Comparison of ENCODE assay signal across 22 cellular contexts in genomic region chr18:3599235-3599634, GRCh38.
DNase-seq lines count a peak whose midpoint lies in the region; ATAC-seq and TF ChIP-seq lines count a peak whose summit lies in the region.
"Had no signal": no experiment of that assay in that cellular context is flagged by ENCODE, and none has a peak within 500 bp of the region (broad histone marks: within the 10 kb centered on the region; RNA-seq: fewer than 3 reads in every experiment).

No MANE protein-coding gene starts in this region.

- H3K36me3 Mint-ChIP-seq in MCF 10A (ENCODE audit: insufficient read depth, unreplicated experiment) (peaks cover 4% of the 10 kb centered on the region), neural progenitor cell (peaks cover 4% of the 10 kb centered on the region)
- peaks cover 24% of the 10 kb centered on the region for H3K36me3 Mint-ChIP-seq in activated T-helper 2 cell treated with anti-CD3 and anti-CD28 coated beads, Interferon-gamma antibody, Interleukin-2, Interleukin-4, amounts not matched to agents 10 μg/mL and 5 μg/mL and 100 μg/mL, durations not matched to agents 14 hours and 24 hours and 36 hours (ENCODE audit: low read depth)

- H3K4me3 Mint-ChIP-seq in MCF 10A (ENCODE audit: unreplicated experiment) (no peak overlapping the region), neural progenitor cell (peak overlapping the region; percentile 71)
- no peak overlapping the region for H3K4me3 Mint-ChIP-seq in activated T-helper 2 cell treated with anti-CD3 and anti-CD28 coated beads, Interferon-gamma antibody, Interleukin-2, Interleukin-4, amounts not matched to agents 10 μg/mL and 5 μg/mL and 100 μg/mL, durations not matched to agents 14 hours and 24 hours and 36 hours (ENCODE audit: low read depth)
- H3K4me3 Mint-ChIP-seq: nephron progenitor cell had no signal

- no peak for ATAC-seq in HCT116
- ATAC-seq in HG02678 (IDR thresholded peaks at IDR 0.05; ENCODE audit: unreplicated experiment), result no peak
- ATAC-seq in HG02973 (IDR thresholded peaks at IDR 0.05; ENCODE audit: unreplicated experiment), result no peak
- ATAC-seq: GM12878 had no signal

- H3K4me1 ChIP-seq in breast epithelium (peaks cover 2 to 28% of the 10 kb centered on the region in 2 donors), HCT116 (ENCODE audit: control insufficient read depth in 1 of 2, insufficient read depth in 2 of 2, low read length in 2 of 2) (peaks cover 82 to 94% of the 10 kb centered on the region in 2 experiments), neural progenitor cell (peaks cover 46% of the 10 kb centered on the region)

- no peak overlapping the region for H3K4me3 ChIP-seq in breast epithelium
- no peak overlapping the region for H3K4me3 ChIP-seq in HCT116 (replicated peaks in 1 of 2; ENCODE audit: low read depth in 1 of 2, low read length in 2 of 2)
- H3K4me3 ChIP-seq in neural progenitor cell, result no peak overlapping the region
- H3K4me3 ChIP-seq: GM12878, transverse colon had no signal

- in situ Hi-C loops in GM13976 (cut with MboI; ENCODE audit: low sequenced_read_pairs, unreplicated experiment), result loop anchor here (10.0 to 25.0 kb wide), 3 partner anchors 144 to 612 kb away; partner anchors contain the start of gene TGIF1

- H3K36me3 ChIP-seq in breast epithelium (no peaks in the 10 kb centered on the region), HCT116 (ENCODE audit: control insufficient read depth in 1 of 2, insufficient read depth in 2 of 2, low read length in 2 of 2) (peaks cover 0 to 14% of the 10 kb centered on the region in 2 experiments; a peak in 1 of 4 replicates), neural progenitor cell (no peaks in the 10 kb centered on the region)
- H3K36me3 ChIP-seq: transverse colon had no signal

- H3K27me3 ChIP-seq in breast epithelium (no peaks in the 10 kb centered on the region), HCT116 (ENCODE audit: insufficient read depth, low read length) (no peaks in the 10 kb centered on the region), neural progenitor cell (no peaks in the 10 kb centered on the region)
- H3K27me3 ChIP-seq: transverse colon had no signal

- TF ChIP-seq POLR2A in breast epithelium (IDR thresholded peaks at IDR 0.05), result no peak
- TF ChIP-seq POLR2A in HCT116 (IDR thresholded peaks at IDR 0.05; ENCODE audit: borderline replicate concordance, extremely low read depth, insufficient read depth, insufficient read length), result no peak

- CTCF ChIA-PET in MCF 10A (lab: Yijun Ruan, JAX), result interaction anchor here (0.6 to 1.2 kb wide), 4 partner anchors 14 to 302 kb away, joined by 3 to 4 read pairs (median 4); no protein-coding TSS in a partner anchor
- CTCF ChIA-PET in HCT116 (lab: Charles Lee), result no interaction called here

- BruUV-seq in MCF 10A (replicated peaks; lab: Mats Ljungman, UMichigan) (no TSS peak), HCT116 (replicated peaks; lab: Mats Ljungman, UMichigan) (no TSS peak)

- H3K9me2 ChIP-seq in HCT116 (ENCODE audit: insufficient read depth), result no peaks in the 10 kb centered on the region

- H3F3A ChIP-seq in neural progenitor cell (ENCODE audit: low read depth), result peaks cover 55% of the 10 kb centered on the region

- H3K9me3 Mint-ChIP-seq in MCF 10A (ENCODE audit: unreplicated experiment) (no peaks in the 10 kb centered on the region), neural progenitor cell (no peaks in the 10 kb centered on the region)
- no peaks in the 10 kb centered on the region for H3K9me3 Mint-ChIP-seq in activated T-helper 2 cell treated with anti-CD3 and anti-CD28 coated beads, Interferon-gamma antibody, Interleukin-2, Interleukin-4, amounts not matched to agents 10 μg/mL and 5 μg/mL and 100 μg/mL, durations not matched to agents 14 hours and 24 hours and 36 hours
- H3K9me3 Mint-ChIP-seq: CD8-positive, alpha-beta memory T cell; nephron progenitor cell had no signal

- H3K9me3 ChIP-seq in breast epithelium, result no peaks in the 10 kb centered on the region
- no peaks in the 10 kb centered on the region for H3K9me3 ChIP-seq in HCT116 (ENCODE audit: control insufficient read depth in 1 of 2, insufficient read depth in 1 of 2, low read depth in 1 of 2, low read length in 2 of 2)
- H3K9me3 ChIP-seq in neural progenitor cell (ENCODE audit: low read depth), result no peaks in the 10 kb centered on the region
- H3K9me3 ChIP-seq: transverse colon had no signal

- no peaks in the 10 kb centered on the region for H3K27me3 Mint-ChIP-seq in MCF 10A (ENCODE audit: insufficient read depth, unreplicated experiment)
- no peaks in the 10 kb centered on the region for H3K27me3 Mint-ChIP-seq in activated T-helper 2 cell treated with anti-CD3 and anti-CD28 coated beads, Interferon-gamma antibody, Interleukin-2, Interleukin-4, amounts not matched to agents 10 μg/mL and 5 μg/mL and 100 μg/mL, durations not matched to agents 14 hours and 24 hours and 36 hours (ENCODE audit: low read depth)
- peaks cover 2% of the 10 kb centered on the region for H3K27me3 Mint-ChIP-seq in neural progenitor cell (ENCODE audit: insufficient read depth, low read depth)
- H3K27me3 Mint-ChIP-seq: CD8-positive, alpha-beta memory T cell had no signal

- POLR2A ChIA-PET in MCF 10A (lab: Yijun Ruan, JAX) (interaction anchor here (0.8 to 5.6 kb wide), 5 partner anchors 9 to 253 kb away, joined by 3 to 242 read pairs (median 3); partner anchors contain the start of gene TGIF1), HCT116 (lab: Charles Lee) (interaction anchor here (1.4 to 7.8 kb wide), 2 partner anchors 54 to 66 kb away, joined by 3 to 68 read pairs; no protein-coding TSS in a partner anchor)

- intact Hi-C loops in breast epithelium (cut with DNase I; ENCODE audit: low total_unique reads), result loop anchor here (10.0 kb wide), 1 partner anchor 334 kb away; the partner anchor contains the start of gene MYL12B
- intact Hi-C loops in MCF 10A (cut with micrococcal nuclease), result loop anchor here (10.0 kb wide), 1 partner anchor 214 kb away; no protein-coding TSS in a partner anchor
- intact Hi-C loops in HCT116 (cut with micrococcal nuclease), result no loop called here
- intact Hi-C loops in activated T-helper 2 cell treated with anti-CD3 and anti-CD28 coated beads, Interferon-gamma antibody, Interleukin-2, Interleukin-4, amounts not matched to agents 10 μg/mL and 5 μg/mL and 100 μg/mL, durations not matched to agents 14 hours and 24 hours and 36 hours (cut with micrococcal nuclease), result loop anchor here (5.0 kb wide), 1 partner anchor 257 kb away; no protein-coding TSS in a partner anchor

- TF ChIP-seq CTCF in breast epithelium (IDR thresholded peaks at IDR 0.05), result no peak
- no peak for TF ChIP-seq CTCF in MCF 10A (IDR thresholded peaks at IDR 0.05; ENCODE audit: unreplicated experiment)
- no peak for TF ChIP-seq CTCF in HCT116 (IDR thresholded peaks at IDR 0.05 in 2 of 3, conservative IDR thresholded peaks at IDR 0.05 in 1 of 3; ENCODE audit: borderline replicate concordance in 1 of 3, insufficient read depth in 1 of 3, low read depth in 2 of 3, low read length in 2 of 3)
- TF ChIP-seq CTCF in neural progenitor cell (IDR thresholded peaks at IDR 0.05), result no peak
- no peak for TF ChIP-seq CTCF in GM13976 (IDR thresholded peaks at IDR 0.05; ENCODE audit: borderline replicate concordance, control extremely low read depth, extremely low read depth, insufficient read depth, missing control alignments)

- H3K79me2 ChIP-seq in HCT116 (ENCODE audit: insufficient read depth, low read length) (peaks cover 66% of the 10 kb centered on the region), neural progenitor cell (ENCODE audit: low read depth) (peaks cover 13% of the 10 kb centered on the region)

- peaks cover 23% of the 10 kb centered on the region for H3K4me1 Mint-ChIP-seq in MCF 10A (ENCODE audit: insufficient read depth, unreplicated experiment)
- H3K4me1 Mint-ChIP-seq in activated T-helper 2 cell treated with anti-CD3 and anti-CD28 coated beads, Interferon-gamma antibody, Interleukin-2, Interleukin-4, amounts not matched to agents 10 μg/mL and 5 μg/mL and 100 μg/mL, durations not matched to agents 14 hours and 24 hours and 36 hours (ENCODE audit: low read depth), result peaks cover 39% of the 10 kb centered on the region
- peaks cover 54% of the 10 kb centered on the region for H3K4me1 Mint-ChIP-seq in neural progenitor cell

- H3K4me2 ChIP-seq in HCT116 (ENCODE audit: low read length) (peak overlapping the region; percentile 7; the same call in 1 of the 2 replicates), neural progenitor cell (no peak overlapping the region)

- no peak for TF ChIP-seq RAD21 in HCT116 (IDR thresholded peaks at IDR 0.05; ENCODE audit: low read depth)

- RAD21 ChIA-PET in HCT116 (lab: Charles Lee; ENCODE audit: low non-redundant PET in 1 of 2, low total read pairs in 2 of 2, uncharacterized antibody in 2 of 2, unreplicated experiment in 2 of 2), result no interaction called here

- no peak overlapping the region for H2AFZ ChIP-seq in HCT116 (ENCODE audit: low read depth, low read length, poor library complexity, severe bottlenecking)
- no peak overlapping the region for H2AFZ ChIP-seq in neural progenitor cell (replicated peaks)

- DNase-seq in breast epithelium (ENCODE audit: low spot score in 2 of 2), result no peak
- no peak for DNase-seq in MCF 10A (ENCODE audit: unreplicated experiment)
- no peak for DNase-seq in HCT116 (ENCODE audit: low read depth, low spot score)
- DNase-seq in activated T-helper 2 cell treated with anti-CD3 and anti-CD28 coated beads, Interferon-gamma antibody, Interleukin-2, Interleukin-4, amounts not matched to agents 10 μg/mL and 5 μg/mL and 100 μg/mL, durations not matched to agents 14 hours and 24 hours and 36 hours (ENCODE audit: low spot score), result no peak
- DNase-seq in neural progenitor cell (ENCODE audit: low spot score), result no peak
- DNase-seq in GM13976 (ENCODE audit: low spot score), result no peak
- DNase-seq: activated CD4-positive, alpha-beta T cell treated with anti-CD3 and anti-CD28 coated beads, Interleukin-2, amount 50 U/mL, for 1 hour; activated naive CD4-positive, alpha-beta T cell treated with Interleukin-2 at 50 U/mL for 16 hours; amygdala; CD8-positive, alpha-beta memory T cell; cerebellar nuclear complex; DMS79; effector CD4-positive, alpha-beta T cell; kidney glomerular epithelial cell; NCI-H1105 treated with DMSO at 0.1 percent for 48 hours; NCI-H524; nephron progenitor cell; stimulated activated naive CD4-positive, alpha-beta T cell; transverse colon had no signal

- H3K9ac ChIP-seq in HCT116 (ENCODE audit: low read length) (peak overlapping the region; percentile 39), neural progenitor cell (no peak overlapping the region)

- H4K20me1 ChIP-seq in HCT116 (ENCODE audit: insufficient read depth), result no peaks in the 10 kb centered on the region
- H4K20me1 ChIP-seq in neural progenitor cell (ENCODE audit: low read depth), result no peaks in the 10 kb centered on the region

- no peak overlapping the region for H3K27ac Mint-ChIP-seq in MCF 10A (ENCODE audit: low read depth, unreplicated experiment)
- peak overlapping the region; percentile 42 for H3K27ac Mint-ChIP-seq in activated T-helper 2 cell treated with anti-CD3 and anti-CD28 coated beads, Interferon-gamma antibody, Interleukin-2, Interleukin-4, amounts not matched to agents 10 μg/mL and 5 μg/mL and 100 μg/mL, durations not matched to agents 14 hours and 24 hours and 36 hours
- H3K27ac Mint-ChIP-seq in neural progenitor cell, result peak overlapping the region; percentile 33
- H3K27ac Mint-ChIP-seq: nephron progenitor cell had no signal

- H3K27ac ChIP-seq in breast epithelium (peak overlapping the region; percentile 49 to 98), HCT116 (ENCODE audit: low read depth, low read length) (peak overlapping the region; percentile 100), neural progenitor cell (no peak overlapping the region)
